In the genomic region with DNA sequence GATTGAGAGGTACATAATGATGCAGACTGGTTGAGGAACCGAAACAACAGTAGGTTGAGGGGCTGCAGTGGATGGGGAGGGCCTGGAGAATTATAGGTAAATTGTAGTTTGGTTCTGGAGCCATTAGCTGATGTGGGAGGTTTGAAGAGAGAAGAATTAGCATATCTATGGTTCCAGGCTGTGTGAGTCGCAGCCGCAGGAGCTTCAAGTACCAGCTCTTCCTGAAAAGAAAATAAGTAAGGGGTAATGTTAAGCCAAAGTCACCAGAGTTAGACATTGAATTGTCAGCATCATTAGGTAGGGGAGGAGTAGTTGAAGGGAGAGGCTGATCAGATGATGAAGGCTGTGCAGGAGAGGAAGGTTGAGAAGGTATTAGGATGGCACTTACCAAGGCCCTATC, we compare ENCODE assay signal across 21 cellular contexts. TPM values are rescaled to one million over a fixed set of nuclear protein-coding genes. Genes with fewer than 3 reads are reported as not detected.
"Had no signal": no experiment of that assay in that cellular context is flagged by ENCODE, and none has a peak within 500 bp of the region (broad histone marks: within the 10 kb centered on the region; RNA-seq: fewer than 3 reads in every experiment).

No MANE protein-coding gene starts in this region.

- H3K36me3 Mint-ChIP-seq: memory B cell; natural killer cell; stimulated activated naive B cell treated with anti-CD40 and anti-IgM and Interleukin-4, amounts not matched to agents 10 μg/mL and 1 μg/mL and 100 μg/mL, for 72 hours had no signal

- H3K27me3 ChIP-seq: pancreas, right lobe of liver, tibial nerve, upper lobe of left lung, vagina had no signal

- H3K27ac ChIP-seq: dorsolateral prefrontal cortex, neutrophil, pancreas, right lobe of liver, thoracic aorta, tibial nerve, upper lobe of left lung, vagina had no signal

- H3K27ac Mint-ChIP-seq: memory B cell; natural killer cell; stimulated activated naive B cell treated with anti-CD40 and anti-IgM and Interleukin-4, amounts not matched to agents 10 μg/mL and 1 μg/mL and 100 μg/mL, for 72 hours; stimulated activated naive CD8-positive, alpha-beta T cell treated with anti-CD3 and anti-CD28 coated beads, Interleukin-15, Interleukin-2, amounts not matched to agents 100 ng/mL and 50 ng/mL, for 24 hours had no signal

- DNase-seq: cortex of kidney; dorsolateral prefrontal cortex; effector CD4-positive, alpha-beta T cell; hypothalamus; natural killer cell; pancreas; right lobe of liver; small intestine; stimulated activated CD4-positive, alpha-beta T cell treated with anti-CD3 and anti-CD28 coated beads, Interleukin-15, amount 100 ng/mL, for 24 hours; stimulated activated CD4-positive, alpha-beta T cell treated with anti-CD3 and anti-CD28 coated beads, Interleukin-2, amount 100 ng/mL, for 48 hours; stimulated activated naive B cell treated with anti-CD40 and anti-IgM and Interleukin-4, amounts not matched to agents 10 μg/mL and 1 μg/mL and 100 μg/mL, for 72 hours; upper lobe of left lung had no signal

- H3K4me1 Mint-ChIP-seq: memory B cell; natural killer cell; stimulated activated naive B cell treated with anti-CD40 and anti-IgM and Interleukin-4, amounts not matched to agents 10 μg/mL and 1 μg/mL and 100 μg/mL, for 72 hours had no signal

- H3K27me3 Mint-ChIP-seq: memory B cell; stimulated activated naive B cell treated with anti-CD40 and anti-IgM and Interleukin-4, amounts not matched to agents 10 μg/mL and 1 μg/mL and 100 μg/mL, for 72 hours had no signal

- H3K4me3 Mint-ChIP-seq: memory B cell; natural killer cell; stimulated activated naive B cell treated with anti-CD40 and anti-IgM and Interleukin-4, amounts not matched to agents 10 μg/mL and 1 μg/mL and 100 μg/mL, for 72 hours; stimulated activated naive CD8-positive, alpha-beta T cell treated with anti-CD3 and anti-CD28 coated beads, Interleukin-15, Interleukin-2, amounts not matched to agents 100 ng/mL and 50 ng/mL, for 24 hours had no signal

- H3K4me1 ChIP-seq: right lobe of liver, tibial nerve, upper lobe of left lung, vagina had no signal

- H3K36me3 ChIP-seq: neutrophil, pancreas, right lobe of liver, thoracic aorta, tibial nerve, upper lobe of left lung, vagina had no signal

- H3K9me3 ChIP-seq: neutrophil, pancreas, right lobe of liver, thoracic aorta, upper lobe of left lung, vagina had no signal

- H3K4me3 ChIP-seq: dorsolateral prefrontal cortex, lung, pancreas, right lobe of liver, thoracic aorta, tibial nerve, upper lobe of left lung, vagina had no signal

RNA-seq across cellular contexts. Expression of a gene that starts 29.5 kb away (rescaled TPM):
- polyA plus RNA-seq: esophagus, neural cell had no signal

RNA-seq across cellular contexts. Expression of a gene that starts 35.6 kb away (rescaled TPM):
- polyA plus RNA-seq: neural cell, pancreas, small intestine had no signal

RNA-seq across cellular contexts. Expression of a gene that starts 46.1 kb away (rescaled TPM):
- polyA plus RNA-seq: neural cell had no signal
